17 cellular contexts compared by ENCODE assay signal in genomic region chr22:32685527-32685926, GRCh38.
DNase-seq lines count a peak whose midpoint lies in the region; ATAC-seq and TF ChIP-seq lines count a peak whose summit lies in the region.
"Had no signal": no experiment of that assay in that cellular context is flagged by ENCODE, and none has a peak within 500 bp of the region (broad histone marks: within the 10 kb centered on the region; RNA-seq: fewer than 3 reads in every experiment).

No MANE protein-coding gene starts in this region.

- peak; percentile 43 for DNase-seq in amniotic epithelial cell (ENCODE audit: low read depth)
- peak; percentile 15 for DNase-seq in fibroblast of mammary gland (ENCODE audit: low read depth)
- DNase-seq in trophoblast cell = peak; percentile 41 to 62
- DNase-seq in SW 1271 (lab: John Stamatoyannopoulos, UW) = no peak
- DNase-seq in stimulated activated CD4-positive, alpha-beta T cell treated with anti-CD3 and anti-CD28 coated beads, Interleukin-12 subunit alpha, Interleukin-12 subunit beta, amount 100 ng/mL, for 4 hours = no peak
- DNase-seq in NK-92 treated with Interleukin-12 subunit alpha and Interleukin-12 subunit beta, amount 100 ng/mL, for 24 hours (lab: John Stamatoyannopoulos, UW) = no peak
- DNase-seq: CD8-positive, alpha-beta memory T cell; GDM1; GOT3; H7; KG1 had no signal

- H3K9ac ChIP-seq in trophoblast cell (ENCODE audit: low read length) = no peak overlapping the region
- H3K9ac ChIP-seq: BLaER1 treated with 17β-estradiol and CSF1 and Interleukin-3, amounts not matched to agents 10 nM and 100 nM had no signal

- H3K36me3 ChIP-seq in HEK293 (ENCODE audit: control insufficient read depth in 2 of 2, insufficient read depth in 1 of 2, low read length in 2 of 2) (no peaks in the 10 kb centered on the region), trophoblast cell (ENCODE audit: control insufficient read depth in 1 of 2, insufficient read depth in 2 of 2, low read length in 2 of 2) (no peaks in the 10 kb centered on the region)
- H3K36me3 ChIP-seq: BLaER1 treated with 17β-estradiol and CSF1 and Interleukin-3, amounts not matched to agents 10 nM and 100 nM had no signal

- no CpG with 5 or more reads among the region's 3 CpGs for WGBS in trophoblast cell (ENCODE audit: extremely low coverage, insufficient coverage, insufficient read length)

- no peak for ATAC-seq in HG02840 (IDR thresholded peaks at IDR 0.05; ENCODE audit: low FRiP score, unreplicated experiment)
- ATAC-seq: HCT116 had no signal

- CTCF ChIA-PET in HEK293 (lab: Yijun Ruan, JAX) = interaction anchor here (0.7 kb wide), 1 partner anchor 373 kb away, joined by 4 read pairs; no protein-coding TSS in a partner anchor

- no peak overlapping the region for H3K14ac ChIP-seq in trophoblast cell (ENCODE audit: low read length)

- H4K91ac ChIP-seq in trophoblast cell (ENCODE audit: low read depth, low read length) = no peak overlapping the region

- H2BK120ac ChIP-seq in trophoblast cell (ENCODE audit: insufficient read depth, low read length, poor library complexity) = no peak overlapping the region

- no peak overlapping the region for H2BK5ac ChIP-seq in trophoblast cell (ENCODE audit: low read depth, low read length, poor library complexity)

- no peaks in the 10 kb centered on the region for H3K27me3 ChIP-seq in trophoblast cell (ENCODE audit: insufficient read depth, low read length)
- H3K27me3 ChIP-seq: BLaER1 treated with 17β-estradiol and CSF1 and Interleukin-3, amounts not matched to agents 10 nM and 100 nM had no signal

- H2AK5ac ChIP-seq in trophoblast cell (ENCODE audit: low read length) = no peak overlapping the region

- no peaks in the 10 kb centered on the region for H3K4me1 ChIP-seq in HEK293 (ENCODE audit: control insufficient read depth, insufficient read depth, low read length)
- H3K4me1 ChIP-seq in trophoblast cell (ENCODE audit: control insufficient read depth in 1 of 2, insufficient read depth in 2 of 2, low read length in 2 of 2) = peaks cover 16 to 25% of the 10 kb centered on the region in 2 experiments
- H3K4me1 ChIP-seq: BLaER1 treated with 17β-estradiol and CSF1 and Interleukin-3, amounts not matched to agents 10 nM and 100 nM had no signal

- H3K27ac ChIP-seq in HEK293 (ENCODE audit: extremely low read depth, low read depth, low read length) (no peak overlapping the region), trophoblast cell (ENCODE audit: low read depth, low read length) (no peak overlapping the region)
- H3K27ac ChIP-seq: BLaER1 treated with 17β-estradiol and CSF1 and Interleukin-3, amounts not matched to agents 10 nM and 100 nM; HL-60 had no signal

- POLR2A ChIA-PET in HEK293 (lab: Yijun Ruan, JAX) = no interaction called here

- no peak for TF ChIP-seq CTCF in HEK293 (tag by site-specific recombination; IDR thresholded peaks at IDR 0.05)
- TF ChIP-seq CTCF in fibroblast of mammary gland (conservative IDR thresholded peaks at IDR 0.05; ENCODE audit: control insufficient read depth, insufficient read depth, low read depth, low read length) = no peak

- no peak overlapping the region for H3K4ac ChIP-seq in trophoblast cell (ENCODE audit: low read depth, low read length)

- H3K79me1 ChIP-seq in trophoblast cell (ENCODE audit: low read length) = peaks cover 15% of the 10 kb centered on the region

- no peak overlapping the region for H3K18ac ChIP-seq in trophoblast cell (ENCODE audit: low read length)

- H2BK12ac ChIP-seq in trophoblast cell (ENCODE audit: low read length) = no peak overlapping the region

- H3K79me2 ChIP-seq in trophoblast cell (ENCODE audit: control insufficient read depth, insufficient read depth, low read length, poor library complexity) = no peaks in the 10 kb centered on the region

- no peak overlapping the region for H4K12ac ChIP-seq in trophoblast cell (ENCODE audit: low read depth, low read length)

- H4K8ac ChIP-seq in trophoblast cell (ENCODE audit: low read depth, low read length) = no peak overlapping the region

- H3K4me3 ChIP-seq in HEK293 (ENCODE audit: low read depth, low read length) (no peak overlapping the region), fibroblast of mammary gland (ENCODE audit: control insufficient read depth, low read depth, low read length) (no peak overlapping the region), trophoblast cell (ENCODE audit: low read depth, low read length) (no peak overlapping the region)
- H3K4me3 ChIP-seq: BLaER1 treated with 17β-estradiol and CSF1 and Interleukin-3, amounts not matched to agents 10 nM and 100 nM had no signal

- no peak overlapping the region for H3K4me2 ChIP-seq in trophoblast cell (ENCODE audit: low read length)
- H3K4me2 ChIP-seq: BLaER1 treated with 17β-estradiol and CSF1 and Interleukin-3, amounts not matched to agents 10 nM and 100 nM had no signal

- H2AFZ ChIP-seq in trophoblast cell (ENCODE audit: insufficient read depth, low read length, poor library complexity) = no peak overlapping the region

- H3K9me3 ChIP-seq in HEK293 (ENCODE audit: control insufficient read depth, insufficient read depth, low read depth, low read length) (no peaks in the 10 kb centered on the region), trophoblast cell (ENCODE audit: insufficient read depth, low read depth, low read length) (no peaks in the 10 kb centered on the region)
- H3K9me3 ChIP-seq: BLaER1 treated with 17β-estradiol and CSF1 and Interleukin-3, amounts not matched to agents 10 nM and 100 nM; Caco-2 had no signal

- no peak overlapping the region for H3K23ac ChIP-seq in trophoblast cell (ENCODE audit: low read length)

TF ChIP-seq in HEK293, 187 proteins besides CTCF, POLR2A, EP300 and RAD21:
- TF ChIP-seq ZNF645 (tag by site-specific recombination; IDR thresholded peaks at IDR 0.05) (no peak), ZNF623 (tag by site-specific recombination; IDR thresholded peaks at IDR 0.05) (no peak), ZNF585B (tag by site-specific recombination; IDR thresholded peaks at IDR 0.05) (no peak), ZNF580 (tag by site-specific recombination; IDR thresholded peaks at IDR 0.05) (no peak), OVOL3 (tag by site-specific recombination; IDR thresholded peaks at IDR 0.05) (no peak), ZBTB8A (tag by site-specific recombination; IDR thresholded peaks at IDR 0.05) (no peak), ZNF664 (tag by site-specific recombination; IDR thresholded peaks at IDR 0.05) (no peak), ATF2 (tag by site-specific recombination; IDR thresholded peaks at IDR 0.05; ENCODE audit: low read depth) (0 out of 2 replicates have a peak, but pooled peaks have one; percentile 5), ZNF366 (tag by site-specific recombination; conservative IDR thresholded peaks at IDR 0.05) (no peak)

Comparison
In these comparisons a context has a peak if more than half of its experiments do, and no peak if none do; other contexts are left out.
1. DNase-seq: peak in amniotic epithelial cell (single experiment), fibroblast of mammary gland (single experiment) and trophoblast cell (2 of 2); none in SW 1271 (0 of 2), stimulated activated CD4-positive, alpha-beta T cell treated with anti-CD3 and anti-CD28 coated beads, Interleukin-12 subunit alpha, Interleukin-12 subunit beta, amount 100 ng/mL, for 4 hours (single experiment) and NK-92 treated with Interleukin-12 subunit alpha and Interleukin-12 subunit beta, amount 100 ng/mL, for 24 hours (single experiment).